Comparison of ENCODE assay signal across 15 cellular contexts in genomic region chr19:41581068-41581467, GRCh38. TPM values are rescaled to one million over a fixed set of nuclear protein-coding genes. Genes with fewer than 3 reads are reported as not detected.
"Had no signal": no experiment of that assay in that cellular context is flagged by ENCODE, and none has a peak within 500 bp of the region (broad histone marks: within the 10 kb centered on the region; RNA-seq: fewer than 3 reads in every experiment).

No MANE protein-coding gene starts in this region.

RNA-seq across cellular contexts. Expression of gene CEACAM21, which starts 5.1 kb away (rescaled TPM):
- total RNA-seq: ascending aorta, bronchial epithelial cell, chondrocyte had no signal

RNA-seq across cellular contexts. Expression of gene CEACAM4, which starts 45.8 kb away (rescaled TPM):
- total RNA-seq: activated naive CD4-positive, alpha-beta T cell treated with anti-CD3 and anti-CD28 coated beads for 36 hours; activated naive CD4-positive, alpha-beta T cell treated with anti-CD3 and anti-CD28 coated beads, Interleukin-2, amount 50 U/mL, for 72 hours; activated naive CD8-positive, alpha-beta T cell treated with anti-CD3 and anti-CD28 coated beads for 36 hours; activated naive CD8-positive, alpha-beta T cell treated with anti-CD3 and anti-CD28 coated beads, Interleukin-2, amount 10 ng/mL, durations not matched to agents 7 days and 5 days; activated T-cell treated with anti-CD3 and anti-CD28 coated beads, Interleukin-2, amount 50 U/mL, for 4 hours; activated T-cell treated with anti-CD3 and anti-CD28 coated beads, Interleukin-2, amount 50 U/mL, for 72 hours; activated T-helper 1 cell treated with anti-CD3 and anti-CD28 coated beads, Interleukin-12 subunit alpha, Interleukin-12 subunit beta, Interleukin-2, Interleukin-4 antibody, amounts not matched to agents 30 ng/mL and 10 ng/mL and 1 ng/mL, durations not matched to agents 14 hours and 24 hours and 36 hours; activated T-helper 17 cell treated with anti-CD3 and anti-CD28 coated beads, Interleukin-2, amount 50 U/mL, for 72 hours; activated T-helper 2 cell treated with anti-CD3 and anti-CD28 coated beads, Interferon-gamma antibody, Interleukin-2, Interleukin-4, amounts not matched to agents 10 μg/mL and 5 μg/mL and 100 μg/mL, durations not matched to agents 14 hours and 24 hours and 36 hours; ascending aorta; astrocyte; bronchial epithelial cell; cardiac muscle cell; cerebellum; chondrocyte had no signal
- polyA plus RNA-seq: cardiac muscle cell had no signal
